Comparison of ENCODE assay signal across 11 cellular contexts in the genomic region with DNA sequence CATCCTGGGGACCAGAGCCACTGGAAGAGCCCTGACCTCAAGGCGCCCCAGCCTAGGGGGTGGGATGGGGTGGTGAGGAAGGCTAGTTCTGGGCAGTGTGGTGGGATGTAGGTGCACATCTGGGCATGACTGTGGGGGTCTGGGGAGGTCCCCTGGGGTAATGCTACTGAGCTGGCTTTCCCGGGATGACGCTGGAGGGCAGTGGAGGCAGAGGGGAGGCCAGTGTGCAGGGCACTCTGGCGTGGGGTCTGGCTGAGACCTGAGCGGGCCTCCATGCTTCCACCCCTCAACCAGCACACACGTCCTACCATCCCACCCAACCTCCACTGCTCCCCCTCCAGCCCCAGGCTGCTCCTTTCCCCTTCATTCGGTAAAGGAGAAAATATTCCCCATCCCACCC. TPM values are rescaled to one million over a fixed set of nuclear protein-coding genes. Genes with fewer than 3 reads are reported as not detected.
DNase-seq lines count a peak whose midpoint lies in the region; ATAC-seq, FAIRE-seq and TF ChIP-seq lines count a peak whose summit lies in the region.
"Had no signal": no experiment of that assay in that cellular context is flagged by ENCODE, and none has a peak within 500 bp of the region (broad histone marks: within the 10 kb centered on the region; RNA-seq: fewer than 3 reads in every experiment).

No MANE protein-coding gene starts in this region.

- ATAC-seq in T-helper 17 cell (no peak), gastroesophageal sphincter (no peak), GM19351 (IDR thresholded peaks at IDR 0.05; ENCODE audit: unreplicated experiment) (no peak)

- no peak overlapping the region for H3K4me3 Mint-ChIP-seq in activated naive CD4-positive, alpha-beta T cell treated with anti-CD3 and anti-CD28 coated beads for 36 hours
- H3K4me3 Mint-ChIP-seq in T-helper 17 cell = peak overlapping the region; percentile 69

- CTCF ChIA-PET in activated naive CD4-positive, alpha-beta T cell treated with anti-CD3 and anti-CD28 coated beads for 36 hours (lab: Charles Lee) = no interaction called here

- H3K27me3 ChIP-seq in gastroesophageal sphincter (no peaks in the 10 kb centered on the region), testis (no peaks in the 10 kb centered on the region)

- H3K36me3 Mint-ChIP-seq in activated naive CD4-positive, alpha-beta T cell treated with anti-CD3 and anti-CD28 coated beads for 36 hours (ENCODE audit: low read depth) = no peaks in the 10 kb centered on the region
- H3K36me3 Mint-ChIP-seq in T-helper 17 cell (ENCODE audit: low read depth) = no peaks in the 10 kb centered on the region

- H3K27ac ChIP-seq in gastroesophageal sphincter (peak overlapping the region in 3 of 4 donors; percentile 47 to 61 (median 48)), testis (peak overlapping the region; percentile 44 to 76)

- H3K4me1 ChIP-seq in gastroesophageal sphincter (peaks cover 0 to 39% (median 9%) of the 10 kb centered on the region in 3 donors), testis (peaks cover 30% of the 10 kb centered on the region)

- H3K4me1 Mint-ChIP-seq in activated naive CD4-positive, alpha-beta T cell treated with anti-CD3 and anti-CD28 coated beads for 36 hours (ENCODE audit: low read depth) = peaks cover 51% of the 10 kb centered on the region
- H3K4me1 Mint-ChIP-seq in T-helper 17 cell = peaks cover 36% of the 10 kb centered on the region

- no peak for TF ChIP-seq POLR2A in gastroesophageal sphincter (IDR thresholded peaks at IDR 0.05)
- TF ChIP-seq POLR2A in testis (IDR thresholded peaks at IDR 0.05) = no peak
- TF ChIP-seq POLR2A in GM12892 (IDR thresholded peaks at IDR 0.05; ENCODE audit: low read depth, low read length) = no peak

- intact Hi-C loops in activated naive CD4-positive, alpha-beta T cell treated with anti-CD3 and anti-CD28 coated beads for 36 hours (cut with micrococcal nuclease) = no loop called here
- intact Hi-C loops in testis (cut with DNase I; ENCODE audit: low total_unique reads) = no loop called here

- FAIRE-seq in GM12892 (lab: Jason Lieb, UNC) = no peak

- H3K9me3 Mint-ChIP-seq in activated naive CD4-positive, alpha-beta T cell treated with anti-CD3 and anti-CD28 coated beads for 36 hours = peaks cover 9% of the 10 kb centered on the region

- H3K9me3 ChIP-seq in T-helper 17 cell (ENCODE audit: control insufficient read depth, low read length, poor library complexity, severe bottlenecking) (no peaks in the 10 kb centered on the region), gastroesophageal sphincter (no peaks in the 10 kb centered on the region), testis (no peaks in the 10 kb centered on the region)

- DNase-seq in activated naive CD4-positive, alpha-beta T cell treated with anti-CD3 and anti-CD28 coated beads for 36 hours = no peak
- no peak for DNase-seq in activated naive CD4-positive, alpha-beta T cell treated with Interleukin-2 at 50 U/mL for 16 hours
- no peak for DNase-seq in T-helper 17 cell
- DNase-seq in testis = no peak
- no peak for DNase-seq in NCI-H1436 (lab: John Stamatoyannopoulos, UW)
- DNase-seq in GM12892 (ENCODE audit: insufficient read length) = no peak
- DNase-seq: EL, KBM-7, NCI-H2029 treated with DMSO at 0.1 percent for 48 hours had no signal

- WGBS in gastroesophageal sphincter (ENCODE audit: low coverage in 1 of 2), 2 donors = 89% methylated on average over 3 of the region's 7 CpGs; no CpG with 5 or more reads in 1 of the 2 donors
- WGBS in testis, 2 donors = 78 to 83% methylated on average over 2 to 7 of the region's 7 CpGs

- no peak for TF ChIP-seq EP300 in gastroesophageal sphincter (IDR thresholded peaks at IDR 0.05)

- H3K4me3 ChIP-seq in gastroesophageal sphincter (no peak overlapping the region), testis (no peak overlapping the region)

- no peak for TF ChIP-seq CTCF in gastroesophageal sphincter (IDR thresholded peaks at IDR 0.05)
- no peak for TF ChIP-seq CTCF in testis (IDR thresholded peaks at IDR 0.05)

- no peaks in the 10 kb centered on the region for H3K36me3 ChIP-seq in gastroesophageal sphincter
- no peaks in the 10 kb centered on the region for H3K36me3 ChIP-seq in testis (ENCODE audit: low read depth, missing control alignments)

- peak overlapping the region; percentile 96 for H3K27ac Mint-ChIP-seq in activated naive CD4-positive, alpha-beta T cell treated with anti-CD3 and anti-CD28 coated beads for 36 hours
- peak overlapping the region; percentile 96 for H3K27ac Mint-ChIP-seq in T-helper 17 cell

- H3K27me3 Mint-ChIP-seq in activated naive CD4-positive, alpha-beta T cell treated with anti-CD3 and anti-CD28 coated beads for 36 hours (ENCODE audit: low read depth) = no peaks in the 10 kb centered on the region
- H3K27me3 Mint-ChIP-seq in T-helper 17 cell = no peaks in the 10 kb centered on the region

RNA-seq across cellular contexts. Expression of a gene that starts 4.8 kb away (rescaled TPM):
- total RNA-seq in activated naive CD4-positive, alpha-beta T cell treated with anti-CD3 and anti-CD28 coated beads for 36 hours = 10 to 100 TPM; 45.7 to 47.4 TPM
- total RNA-seq in T-helper 17 cell (10 to 100 TPM; 36.0 to 62.0 TPM), gastroesophageal sphincter (10 to 100 TPM; 26.8 to 36.4 (median 29.3) TPM), testis (10 to 100 TPM; 45.0 to 47.3 TPM)
- polyA plus RNA-seq in testis (ENCODE audit: insufficient read depth, low read depth, low replicate concordance) = 26.6 TPM
- 27.8 TPM for polyA plus RNA-seq in GM12892 (2012; ENCODE audit: missing spikeins)

RNA-seq across cellular contexts. Expression of a gene that starts 32.0 kb away (rescaled TPM):
- total RNA-seq in activated naive CD4-positive, alpha-beta T cell treated with anti-CD3 and anti-CD28 coated beads for 36 hours = 10 to 100 TPM; 54.2 to 55.0 TPM
- total RNA-seq in T-helper 17 cell (10 to 100 TPM; 66.0 to 72.5 TPM), gastroesophageal sphincter (10 to 100 TPM; 54.8 to 74.0 (median 70.4) TPM), testis (100 to 1,000 TPM in 1 of 2 donors, 10 to 100 TPM in 1; 99.7 to 108 TPM)
- 35.1 TPM for polyA plus RNA-seq in testis (ENCODE audit: insufficient read depth, low read depth, low replicate concordance)
- polyA plus RNA-seq in GM12892 (2012; ENCODE audit: missing spikeins) = 35.5 TPM

RNA-seq across cellular contexts. Expression of a gene that starts 55.5 kb away (rescaled TPM):
- total RNA-seq in activated naive CD4-positive, alpha-beta T cell treated with anti-CD3 and anti-CD28 coated beads for 36 hours = 100 to 1,000 TPM; 165 TPM
- total RNA-seq in T-helper 17 cell = 100 to 1,000 TPM; 211 to 228 TPM
- 100 to 1,000 TPM; 230 to 384 (median 297) TPM for total RNA-seq in gastroesophageal sphincter
- 100 to 1,000 TPM; 318 to 355 TPM for total RNA-seq in testis
- polyA plus RNA-seq in testis (ENCODE audit: insufficient read depth, low read depth, low replicate concordance) = 233 TPM
- polyA plus RNA-seq in GM12892 (2012; ENCODE audit: missing spikeins) = 77.1 TPM
